22 cellular contexts compared by ENCODE assay signal in the genomic region with DNA sequence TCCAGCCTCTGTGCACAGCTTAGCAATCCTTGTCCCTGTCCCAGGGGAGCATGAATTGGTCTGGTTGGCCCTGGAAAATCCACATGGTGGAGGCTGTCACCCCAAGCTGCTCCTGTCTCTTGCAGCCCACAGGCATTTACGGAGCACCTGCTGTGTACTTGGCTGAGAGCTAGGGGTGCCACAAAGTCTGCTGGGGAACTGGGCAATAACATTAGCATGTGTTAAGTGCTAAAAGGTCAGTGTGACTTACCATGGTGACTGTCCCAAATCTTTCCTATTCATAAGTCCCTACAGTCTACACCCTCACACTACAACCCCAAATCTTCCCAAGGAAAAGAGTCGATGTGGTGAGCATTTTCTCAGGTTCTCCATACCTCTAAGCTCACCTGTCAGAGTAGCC. TPM values are rescaled to one million over a fixed set of nuclear protein-coding genes. Genes with fewer than 3 reads are reported as not detected.
DNase-seq lines count a peak whose midpoint lies in the region; ATAC-seq and TF ChIP-seq lines count a peak whose summit lies in the region.
"Had no signal": no experiment of that assay in that cellular context is flagged by ENCODE, and none has a peak within 500 bp of the region (broad histone marks: within the 10 kb centered on the region; RNA-seq: fewer than 3 reads in every experiment).

No MANE protein-coding gene starts in this region.

- no peak for DNase-seq in HCT116 (ENCODE audit: low read depth, low spot score)
- no peak for DNase-seq in right cardiac atrium
- DNase-seq in HuH-7 (ENCODE audit: low spot score), result no peak
- no peak for DNase-seq in NCI-H510A treated with DMSO at 0.1 percent for 48 hours (lab: John Stamatoyannopoulos, UW)
- no peak for DNase-seq in DMS79 (lab: John Stamatoyannopoulos, UW)
- DNase-seq: ACHN; AML-193; Caco-2; CD4-positive, CD25-positive, alpha-beta regulatory T cell; Karpas-422; NCI-H1092; NCI-H146; NCI-H2081; NCI-H2227 treated with DMSO at 0.1 percent for 48 hours; NCI-H526 treated with DMSO at 0.1 percent for 48 hours; SIG-M5 had no signal

- no peak for TF ChIP-seq RAD21 in HCT116 (IDR thresholded peaks at IDR 0.05; ENCODE audit: low read depth)

- H3K4me3 ChIP-seq in BLaER1 (peak overlapping the region; percentile 49; the same call in 1 of the 2 replicates), HCT116 (replicated peaks in 1 of 2; ENCODE audit: low read depth in 1 of 2, low read length in 2 of 2) (no peak overlapping the region), right cardiac atrium (ENCODE audit: low read length) (no peak overlapping the region)
- H3K4me3 ChIP-seq: MG63 had no signal

- H3K9ac ChIP-seq in BLaER1 (peak overlapping the region; percentile 59; the same call in 1 of the 2 replicates), HCT116 (ENCODE audit: low read length) (no peak overlapping the region)

- no peaks in the 10 kb centered on the region for H3K79me2 ChIP-seq in HCT116 (ENCODE audit: insufficient read depth, low read length)

- RAD21 ChIA-PET in HCT116 (lab: Charles Lee; ENCODE audit: low non-redundant PET in 1 of 2, low total read pairs in 2 of 2, uncharacterized antibody in 2 of 2, unreplicated experiment in 2 of 2), result no interaction called here

- H3K27me3 ChIP-seq in BLaER1, result no peaks in the 10 kb centered on the region
- H3K27me3 ChIP-seq in HCT116 (ENCODE audit: insufficient read depth, low read length), result no peaks in the 10 kb centered on the region
- H3K27me3 ChIP-seq in right cardiac atrium (ENCODE audit: control insufficient read depth, insufficient read depth), result no peaks in the 10 kb centered on the region
- H3K27me3 ChIP-seq: MG63 had no signal

- H3K9me3 ChIP-seq in BLaER1 (no peaks in the 10 kb centered on the region), HCT116 (ENCODE audit: control insufficient read depth in 1 of 2, insufficient read depth in 1 of 2, low read depth in 1 of 2, low read length in 2 of 2) (no peaks in the 10 kb centered on the region), right cardiac atrium (ENCODE audit: control insufficient read depth, low read length) (no peaks in the 10 kb centered on the region)
- H3K9me3 ChIP-seq: Caco-2, MG63 had no signal

- CTCF ChIA-PET in HCT116 (lab: Charles Lee), result no interaction called here

- WGBS in right cardiac atrium, result 94% methylated on average over 2 of the region's 2 CpGs

- no peak for TF ChIP-seq POLR2A in HCT116 (IDR thresholded peaks at IDR 0.05; ENCODE audit: borderline replicate concordance, extremely low read depth, insufficient read depth, insufficient read length)

- intact Hi-C loops in HCT116 (cut with micrococcal nuclease), result no loop called here
- intact Hi-C loops in right cardiac atrium (cut with DNase I), result no loop called here

- TF ChIP-seq CTCF in HCT116 (IDR thresholded peaks at IDR 0.05 in 2 of 3, conservative IDR thresholded peaks at IDR 0.05 in 1 of 3; ENCODE audit: borderline replicate concordance in 1 of 3, insufficient read depth in 1 of 3, low read depth in 2 of 3, low read length in 2 of 3), result no peak

- H3K9me2 ChIP-seq in HCT116 (ENCODE audit: insufficient read depth), result no peaks in the 10 kb centered on the region

- ATAC-seq in HCT116, result peak; percentile 31
- ATAC-seq in right cardiac atrium, result peak in 1 of 2 donors; percentile 3
- ATAC-seq in GM21381 (IDR thresholded peaks at IDR 0.05; ENCODE audit: unreplicated experiment), result no peak

- no TSS peak for BruUV-seq in HCT116 (replicated peaks; lab: Mats Ljungman, UMichigan)

- H3K4me1 ChIP-seq in BLaER1 (peaks cover 63% of the 10 kb centered on the region), HCT116 (ENCODE audit: control insufficient read depth in 1 of 2, insufficient read depth in 2 of 2, low read length in 2 of 2) (peaks cover 13 to 63% of the 10 kb centered on the region in 2 experiments), right cardiac atrium (ENCODE audit: control insufficient read depth, insufficient read depth, low read length) (peaks cover 5% of the 10 kb centered on the region)
- H3K4me1 ChIP-seq: Caco-2 had no signal

- no peaks in the 10 kb centered on the region for H4K20me1 ChIP-seq in BLaER1
- H4K20me1 ChIP-seq in HCT116 (ENCODE audit: insufficient read depth), result no peaks in the 10 kb centered on the region

- POLR2A ChIA-PET in HCT116 (lab: Charles Lee), result no interaction called here

- H3K4me2 ChIP-seq in BLaER1 (peak overlapping the region; percentile 90), HCT116 (ENCODE audit: low read length) (peak overlapping the region; percentile 25)

- H3K27ac ChIP-seq in BLaER1, result peak overlapping the region; percentile 77
- H3K27ac ChIP-seq in HCT116 (ENCODE audit: low read depth, low read length), result no peak overlapping the region
- peak overlapping the region; percentile 39 for H3K27ac ChIP-seq in cingulate gyrus (ENCODE audit: low read depth, low read length)
- H3K27ac ChIP-seq in right cardiac atrium (ENCODE audit: low read length), result peak overlapping the region; percentile 28

- no peak overlapping the region for H2AFZ ChIP-seq in HCT116 (ENCODE audit: low read depth, low read length, poor library complexity, severe bottlenecking)

- H3K36me3 ChIP-seq in BLaER1 (peaks cover 24% of the 10 kb centered on the region), HCT116 (ENCODE audit: control insufficient read depth in 1 of 2, insufficient read depth in 2 of 2, low read length in 2 of 2) (no peaks in the 10 kb centered on the region)
- H3K36me3 ChIP-seq: MG63 had no signal

TF ChIP-seq in HCT116, 20 proteins besides CTCF, POLR2A, EP300 and RAD21:
- no peak for TF ChIP-seq CEBPB (IDR thresholded peaks at IDR 0.05; ENCODE audit: low read depth)
- TF ChIP-seq, protein P1, sequence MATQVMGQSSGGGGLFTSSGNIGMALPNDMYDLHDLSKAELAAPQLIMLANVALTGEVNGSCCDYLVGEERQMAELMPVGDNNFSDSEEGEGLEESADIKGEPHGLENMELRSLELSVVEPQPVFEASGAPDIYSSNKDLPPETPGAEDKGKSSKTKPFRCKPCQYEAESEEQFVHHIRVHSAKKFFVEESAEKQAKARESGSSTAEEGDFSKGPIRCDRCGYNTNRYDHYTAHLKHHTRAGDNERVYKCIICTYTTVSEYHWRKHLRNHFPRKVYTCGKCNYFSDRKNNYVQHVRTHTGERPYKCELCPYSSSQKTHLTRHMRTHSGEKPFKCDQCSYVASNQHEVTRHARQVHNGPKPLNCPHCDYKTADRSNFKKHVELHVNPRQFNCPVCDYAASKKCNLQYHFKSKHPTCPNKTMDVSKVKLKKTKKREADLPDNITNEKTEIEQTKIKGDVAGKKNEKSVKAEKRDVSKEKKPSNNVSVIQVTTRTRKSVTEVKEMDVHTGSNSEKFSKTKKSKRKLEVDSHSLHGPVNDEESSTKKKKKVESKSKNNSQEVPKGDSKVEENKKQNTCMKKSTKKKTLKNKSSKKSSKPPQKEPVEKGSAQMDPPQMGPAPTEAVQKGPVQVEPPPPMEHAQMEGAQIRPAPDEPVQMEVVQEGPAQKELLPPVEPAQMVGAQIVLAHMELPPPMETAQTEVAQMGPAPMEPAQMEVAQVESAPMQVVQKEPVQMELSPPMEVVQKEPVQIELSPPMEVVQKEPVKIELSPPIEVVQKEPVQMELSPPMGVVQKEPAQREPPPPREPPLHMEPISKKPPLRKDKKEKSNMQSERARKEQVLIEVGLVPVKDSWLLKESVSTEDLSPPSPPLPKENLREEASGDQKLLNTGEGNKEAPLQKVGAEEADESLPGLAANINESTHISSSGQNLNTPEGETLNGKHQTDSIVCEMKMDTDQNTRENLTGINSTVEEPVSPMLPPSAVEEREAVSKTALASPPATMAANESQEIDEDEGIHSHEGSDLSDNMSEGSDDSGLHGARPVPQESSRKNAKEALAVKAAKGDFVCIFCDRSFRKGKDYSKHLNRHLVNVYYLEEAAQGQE (IDR thresholded peaks at IDR 0.05; ENCODE audit: low read depth), result no peak
- TF ChIP-seq, protein P2, sequence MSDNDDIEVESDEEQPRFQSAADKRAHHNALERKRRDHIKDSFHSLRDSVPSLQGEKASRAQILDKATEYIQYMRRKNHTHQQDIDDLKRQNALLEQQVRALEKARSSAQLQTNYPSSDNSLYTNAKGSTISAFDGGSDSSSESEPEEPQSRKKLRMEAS (IDR thresholded peaks at IDR 0.05), result no peak
- no peak for TF ChIP-seq TCF7L2 (IDR thresholded peaks at IDR 0.05; ENCODE audit: borderline replicate concordance, extremely low read depth, insufficient read depth, insufficient read length)
- no peak for TF ChIP-seq SP1 (IDR thresholded peaks at IDR 0.05; ENCODE audit: low read depth)
- TF ChIP-seq ZFX (IDR thresholded peaks at IDR 0.05), result no peak
- TF ChIP-seq POLR2AphosphoS5 (IDR thresholded peaks at IDR 0.05; ENCODE audit: low read depth, low read length), result no peak
- no peak for TF ChIP-seq EZH2 (IDR thresholded peaks at IDR 0.05)
- TF ChIP-seq SRF (IDR thresholded peaks at IDR 0.05; ENCODE audit: low read depth), result no peak
- no peak for TF ChIP-seq EZH2phosphoT487 (IDR thresholded peaks at IDR 0.05; ENCODE audit: borderline replicate concordance)
- no peak for TF ChIP-seq FOSL1 (IDR thresholded peaks at IDR 0.05; ENCODE audit: low read depth)
- TF ChIP-seq JUND (IDR thresholded peaks at IDR 0.05), result no peak
- TF ChIP-seq EGR1 (IDR thresholded peaks at IDR 0.05; ENCODE audit: low read depth), result no peak
- no peak for TF ChIP-seq SIN3A (IDR thresholded peaks at IDR 0.05; ENCODE audit: low read depth)
- TF ChIP-seq CBX3 (IDR thresholded peaks at IDR 0.05; ENCODE audit: low read depth), result no peak

RNA-seq across cellular contexts. Expression of a gene that starts 53.6 kb away (rescaled TPM):
- total RNA-seq in HCT116 (2021; ENCODE audit: unreplicated experiment), result 36.4 TPM
- 46.0 and 46.3 TPM in 2 replicates for polyA plus RNA-seq in HCT116 (2012)
- total RNA-seq in right cardiac atrium, result 1 to 10 TPM in 1 of 4 donors, under 1 TPM in 3; 0.40 to 1.3 (median 0.52) TPM
- 0.34 TPM for polyA plus RNA-seq in right cardiac atrium
- total RNA-seq: Caco-2, HT-29, IMR-90 had no signal
- polyA plus RNA-seq: CD4-positive, CD25-positive, alpha-beta regulatory T cell had no signal

Comparison
In these comparisons a context has a peak if more than half of its experiments do, and no peak if none do; other contexts are left out.
1. RNA of a gene that starts 53.6 kb away (total RNA-seq): 36.4 TPM in HCT116 (single experiment); 0.40 to 1.3 TPM in right cardiac atrium; every median in the first group is over 10 times any median in the second.